ENCODE assay signal across 14 cellular contexts in the genomic region with DNA sequence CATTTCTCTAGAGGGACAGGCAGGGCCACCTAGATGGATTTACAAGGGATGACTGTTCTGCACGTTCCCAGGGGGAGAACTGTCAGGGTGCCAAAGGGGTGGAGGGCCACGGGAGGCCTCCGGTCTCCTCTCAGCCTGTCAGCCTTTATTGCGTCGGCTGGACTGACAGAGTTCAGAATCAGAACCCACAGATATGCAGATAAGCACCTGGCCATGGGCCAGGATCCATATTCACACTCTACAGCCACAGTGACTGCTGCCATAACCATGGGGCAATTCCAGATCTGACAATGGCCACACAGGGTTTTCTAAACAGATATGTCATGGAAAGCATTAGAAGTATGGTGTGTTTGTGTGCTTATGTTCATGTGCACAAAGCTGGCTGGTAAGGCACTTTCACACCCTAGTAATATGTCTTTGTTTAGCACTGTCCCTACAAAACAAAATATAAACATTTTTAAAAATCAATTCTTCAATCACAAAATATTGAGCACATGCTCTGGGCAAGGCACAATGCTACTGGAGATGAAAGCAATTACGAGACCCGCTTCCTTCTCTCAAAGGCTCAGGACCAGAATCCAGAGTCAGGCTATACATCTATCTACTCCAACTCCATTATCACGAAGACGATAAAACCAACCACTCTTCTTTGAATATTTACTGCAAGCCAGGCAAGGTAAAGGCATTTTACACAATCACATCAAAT. TPM values are rescaled to one million over a fixed set of nuclear protein-coding genes. Genes with fewer than 3 reads are reported as not detected.
DNase-seq lines count a peak whose midpoint lies in the region; TF ChIP-seq lines count a peak whose summit lies in the region.
"Had no signal": no experiment of that assay in that cellular context is flagged by ENCODE, and none has a peak within 500 bp of the region (broad histone marks: within the 10 kb centered on the region; RNA-seq: fewer than 3 reads in every experiment).

No MANE protein-coding gene starts in this region.

- 48% methylated on average over 9 of the region's 9 CpGs for WGBS in SK-N-SH (ENCODE audit: low lambda C conversion rate)

- CTCF ChIA-PET in SK-N-SH (lab: Yijun Ruan, JAX) = interaction anchor here (0.6 to 3.9 kb wide), 9 partner anchors 21 to 141 kb away, joined by 3 to 16 read pairs (median 4); partner anchors contain the start of genes EFHC1 and TRAM2

- H3K9ac ChIP-seq in SK-N-SH (no peak overlapping the region), skeletal muscle satellite cell (ENCODE audit: low read depth, low read length) (peak overlapping the region; percentile 47)

- TF ChIP-seq CTCF in SK-N-SH (IDR thresholded peaks at IDR 0.05) (no peak), fibroblast of the aortic adventitia (IDR thresholded peaks at IDR 0.05; ENCODE audit: insufficient read depth, low read length) (no peak)

- no peaks in the 10 kb centered on the region for H3K27me3 ChIP-seq in SK-N-SH (ENCODE audit: insufficient read depth)
- H3K27me3 ChIP-seq in skeletal muscle satellite cell (ENCODE audit: control insufficient read depth, insufficient read depth, low read length) = no peaks in the 10 kb centered on the region
- H3K27me3 ChIP-seq: gastroesophageal sphincter had no signal

- no peaks in the 10 kb centered on the region for H4K20me1 ChIP-seq in SK-N-SH (ENCODE audit: insufficient read depth)

- peaks cover 0 to 9% of the 10 kb centered on the region in 2 experiments for H3K36me3 ChIP-seq in SK-N-SH (replicated peaks in 1 of 2; ENCODE audit: control insufficient read depth in 1 of 2, insufficient read depth in 2 of 2, low read length in 1 of 2)
- H3K36me3 ChIP-seq in skeletal muscle satellite cell (ENCODE audit: insufficient read depth, low read length) = peaks cover 67% of the 10 kb centered on the region
- H3K36me3 ChIP-seq: gastroesophageal sphincter had no signal

- POLR2A ChIA-PET in SK-N-SH (lab: Yijun Ruan, JAX) = no interaction called here

- peak overlapping the region; percentile 33 to 74 for H3K27ac ChIP-seq in SK-N-SH (ENCODE audit: low read depth in 2 of 2, low read length in 1 of 2)

- DNase-seq in HUDEP-2 (lab: John Stamatoyannopoulos, UW; ENCODE audit: unreplicated experiment in 76 of 76) = peak in 39 of 76 experiments; percentile 15 to 58 (median 29)
- DNase-seq in SK-N-SH = peak; percentile 80
- peak; percentile 60 for DNase-seq in fibroblast of the aortic adventitia (ENCODE audit: low read depth)
- no peak for DNase-seq in stimulated activated naive CD4-positive, alpha-beta T cell treated with Interleukin-2 at 50 U/mL for 16 hours (lab: John Stamatoyannopoulos, UW)
- DNase-seq in HK-2 (ENCODE audit: unreplicated experiment) = no peak
- DNase-seq in NCI-H69 (lab: John Stamatoyannopoulos, UW) = no peak
- no peak for DNase-seq in GM19240 (ENCODE audit: insufficient read length, low spot score)
- DNase-seq: activated CD4-positive, alpha-beta T cell treated with anti-CD3 and anti-CD28 coated beads, Interleukin-2, amount 10 ng/mL, durations not matched to agents 24 days and 14 days; activated T-cell treated with anti-CD3 and anti-CD28 coated beads, Interleukin-2, amount 50 U/mL, for 48 hours; C1 segment of cervical spinal cord; naive thymus-derived CD4-positive, alpha-beta T cell; T-helper 2 cell had no signal

- H3K9me3 ChIP-seq in SK-N-SH (no peaks in the 10 kb centered on the region), skeletal muscle satellite cell (replicated peaks; ENCODE audit: low read length) (no peaks in the 10 kb centered on the region)
- H3K9me3 ChIP-seq: gastroesophageal sphincter had no signal

- peak overlapping the region; percentile 42; the same call in 1 of the 2 replicates for H3K4me2 ChIP-seq in SK-N-SH
- H3K4me2 ChIP-seq in skeletal muscle satellite cell (ENCODE audit: low read length) = peak overlapping the region; percentile 24

- peaks cover 64% of the 10 kb centered on the region for H3F3A ChIP-seq in SK-N-SH (replicated peaks; ENCODE audit: insufficient read depth)

- peak; percentile 38 for TF ChIP-seq RAD21 in SK-N-SH (IDR thresholded peaks at IDR 0.05; ENCODE audit: low read length)

- TF ChIP-seq EP300 in SK-N-SH (IDR thresholded peaks at IDR 0.05; ENCODE audit: borderline replicate concordance in 1 of 2, low read depth in 1 of 2, low read length in 1 of 2) = peak; percentile 80 to 96; a peak in 3 of 4 replicates

- H3K4me1 ChIP-seq in SK-N-SH (ENCODE audit: control insufficient read depth in 1 of 2, insufficient read depth in 2 of 2, low read depth in 1 of 2, low read length in 1 of 2) (peaks cover 86 to 88% of the 10 kb centered on the region in 2 experiments), skeletal muscle satellite cell (ENCODE audit: control insufficient read depth, insufficient read depth, low read length) (peaks cover 98% of the 10 kb centered on the region)

- no peak overlapping the region for H3K4me3 ChIP-seq in SK-N-SH (ENCODE audit: low read depth in 2 of 2, low read length in 1 of 2)
- H3K4me3 ChIP-seq in fibroblast of the aortic adventitia (ENCODE audit: low read depth, low read length) = no peak overlapping the region
- peak overlapping the region; percentile 18 for H3K4me3 ChIP-seq in skeletal muscle satellite cell (ENCODE audit: low read length)
- H3K4me3 ChIP-seq: gastroesophageal sphincter had no signal

- no peak overlapping the region for H2AFZ ChIP-seq in SK-N-SH (ENCODE audit: low read depth)

- H3K9me2 ChIP-seq in SK-N-SH = no peaks in the 10 kb centered on the region

- peaks cover 98% of the 10 kb centered on the region for H3K79me2 ChIP-seq in SK-N-SH (ENCODE audit: insufficient read depth)

TF ChIP-seq in SK-N-SH, 30 proteins besides CTCF, POLR2A, EP300 and RAD21 (continues in another document):
- TF ChIP-seq TEAD4 (IDR thresholded peaks at IDR 0.05; ENCODE audit: borderline replicate concordance, insufficient read depth) (peak; percentile 76), PBX3 (IDR thresholded peaks at IDR 0.05) (peak; percentile 95), IRF3 (IDR thresholded peaks at IDR 0.05; ENCODE audit: low read depth, low read length) (no peak), JUND (IDR thresholded peaks at IDR 0.05) (peak; percentile 75), FOSL2 (IDR thresholded peaks at IDR 0.05; ENCODE audit: borderline replicate concordance, low read depth) (peak; percentile 39; the same call in 1 of the 2 replicates), RFX5 (IDR thresholded peaks at IDR 0.05; ENCODE audit: low read length) (0 out of 2 replicates have a peak, but pooled peaks have one; percentile 48), MEF2A (IDR thresholded peaks at IDR 0.05; ENCODE audit: borderline replicate concordance, low read depth) (no peak), MXI1 (IDR thresholded peaks at IDR 0.05; ENCODE audit: low read depth, low read length) (peak; percentile 91), RXRA (IDR thresholded peaks at IDR 0.05; ENCODE audit: borderline replicate concordance, low read depth) (peak; percentile 68; the same call in 1 of the 2 replicates), SMC3 (IDR thresholded peaks at IDR 0.05; ENCODE audit: low read depth, low read length) (0 out of 2 replicates have a peak, but pooled peaks have one; percentile 9), FOXJ3 (CRISPR knock-in tag; IDR thresholded peaks at IDR 0.05) (peak; percentile 87), YY1 (IDR thresholded peaks at IDR 0.05; ENCODE audit: low read depth) (no peak)
- TF ChIP-seq, protein P1, sequence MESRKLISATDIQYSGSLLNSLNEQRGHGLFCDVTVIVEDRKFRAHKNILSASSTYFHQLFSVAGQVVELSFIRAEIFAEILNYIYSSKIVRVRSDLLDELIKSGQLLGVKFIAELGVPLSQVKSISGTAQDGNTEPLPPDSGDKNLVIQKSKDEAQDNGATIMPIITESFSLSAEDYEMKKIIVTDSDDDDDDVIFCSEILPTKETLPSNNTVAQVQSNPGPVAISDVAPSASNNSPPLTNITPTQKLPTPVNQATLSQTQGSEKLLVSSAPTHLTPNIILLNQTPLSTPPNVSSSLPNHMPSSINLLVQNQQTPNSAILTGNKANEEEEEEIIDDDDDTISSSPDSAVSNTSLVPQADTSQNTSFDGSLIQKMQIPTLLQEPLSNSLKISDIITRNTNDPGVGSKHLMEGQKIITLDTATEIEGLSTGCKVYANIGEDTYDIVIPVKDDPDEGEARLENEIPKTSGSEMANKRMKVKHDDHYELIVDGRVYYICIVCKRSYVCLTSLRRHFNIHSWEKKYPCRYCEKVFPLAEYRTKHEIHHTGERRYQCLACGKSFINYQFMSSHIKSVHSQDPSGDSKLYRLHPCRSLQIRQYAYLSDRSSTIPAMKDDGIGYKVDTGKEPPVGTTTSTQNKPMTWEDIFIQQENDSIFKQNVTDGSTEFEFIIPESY (IDR thresholded peaks at IDR 0.05; ENCODE audit: borderline replicate concordance, low read depth) = peak; percentile 47; the same call in 1 of the 2 replicates

RNA-seq across cellular contexts. Expression of gene TRAM2, which starts 29.1 kb away (rescaled TPM):
- 26.4 and 36.0 TPM in 2 replicates for polyA plus RNA-seq in SK-N-SH (2012; rRNA removed)
- polyA plus RNA-seq in SK-N-SH (2012; cell fraction: cytosol; rRNA removed) = 23.9 and 25.6 TPM in 2 replicates
- 39.6 and 52.6 TPM in 2 replicates for polyA plus RNA-seq in SK-N-SH (2012; cell fraction: nucleus; rRNA removed)
- 82.1 and 128 TPM in 2 replicates for total RNA-seq in fibroblast of the aortic adventitia (ENCODE audit: low replicate concordance)
- 117 and 131 TPM in 2 replicates for total RNA-seq in skeletal muscle satellite cell (2012; rRNA removed)

Comparison
In these comparisons a context has a peak if more than half of its experiments do, and no peak if none do; other contexts are left out.
1. DNase-seq: peak in HUDEP-2 (39 of 76), SK-N-SH (single experiment) and fibroblast of the aortic adventitia (single experiment); none in stimulated activated naive CD4-positive, alpha-beta T cell treated with Interleukin-2 at 50 U/mL for 16 hours (single experiment), HK-2 (single experiment), NCI-H69 (single experiment) and GM19240 (single experiment).